Comparison of ENCODE assay signal across 1 cellular context in the genomic region with DNA sequence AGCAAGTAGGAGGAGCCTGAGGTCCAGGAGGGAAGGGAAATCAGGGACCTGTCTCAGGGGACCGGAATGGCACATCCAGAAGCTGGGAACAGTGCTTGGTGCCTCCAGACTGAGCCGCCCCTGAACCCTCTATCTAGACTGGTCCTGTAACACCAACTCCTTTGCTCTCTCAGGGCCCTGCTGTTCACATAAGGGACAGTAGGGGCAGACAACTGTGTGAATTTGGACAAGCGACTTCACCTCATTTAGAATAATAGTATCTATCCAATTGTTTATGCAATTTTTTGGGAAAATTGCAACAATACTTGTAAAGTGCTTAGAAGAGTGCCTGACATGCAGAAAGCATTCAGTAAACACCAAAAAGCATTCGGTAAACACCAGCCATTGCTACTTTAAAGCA.
TF ChIP-seq lines count a peak whose summit lies in the region.

No MANE protein-coding gene starts in this region.

TF ChIP-seq in GM12878, 131 proteins besides CTCF, POLR2A, EP300 and RAD21:
- TF ChIP-seq HDGF (IDR thresholded peaks at IDR 0.05) (no peak), TARDBP (IDR thresholded peaks at IDR 0.05; ENCODE audit: borderline replicate concordance) (no peak), ATF7 (IDR thresholded peaks at IDR 0.05; ENCODE audit: low read depth) (no peak), RBBP5 (conservative IDR thresholded peaks at IDR 0.05) (no peak), POLR2AphosphoS5 (IDR thresholded peaks at IDR 0.05; ENCODE audit: low read length) (no peak), IRF4 (IDR thresholded peaks at IDR 0.05; ENCODE audit: low read depth, low read length) (no peak), KDM1A (IDR thresholded peaks at IDR 0.05; ENCODE audit: borderline replicate concordance) (no peak), GATAD2B (conservative IDR thresholded peaks at IDR 0.05; ENCODE audit: low read depth) (no peak), CBFB (IDR thresholded peaks at IDR 0.05; ENCODE audit: low read depth) (no peak), RB1 (IDR thresholded peaks at IDR 0.05; ENCODE audit: borderline replicate concordance) (no peak), PAX8 (IDR thresholded peaks at IDR 0.05) (no peak), CBX5 (IDR thresholded peaks at IDR 0.05; ENCODE audit: low read depth) (no peak), SMC3 (IDR thresholded peaks at IDR 0.05; ENCODE audit: borderline replicate concordance, low read length) (no peak), TCF3 (IDR thresholded peaks at IDR 0.05; ENCODE audit: borderline replicate concordance, insufficient read depth, low read depth, low read length) (no peak), STAT1 (conservative IDR thresholded peaks at IDR 0.05) (no peak)
- TF ChIP-seq, protein P1, sequence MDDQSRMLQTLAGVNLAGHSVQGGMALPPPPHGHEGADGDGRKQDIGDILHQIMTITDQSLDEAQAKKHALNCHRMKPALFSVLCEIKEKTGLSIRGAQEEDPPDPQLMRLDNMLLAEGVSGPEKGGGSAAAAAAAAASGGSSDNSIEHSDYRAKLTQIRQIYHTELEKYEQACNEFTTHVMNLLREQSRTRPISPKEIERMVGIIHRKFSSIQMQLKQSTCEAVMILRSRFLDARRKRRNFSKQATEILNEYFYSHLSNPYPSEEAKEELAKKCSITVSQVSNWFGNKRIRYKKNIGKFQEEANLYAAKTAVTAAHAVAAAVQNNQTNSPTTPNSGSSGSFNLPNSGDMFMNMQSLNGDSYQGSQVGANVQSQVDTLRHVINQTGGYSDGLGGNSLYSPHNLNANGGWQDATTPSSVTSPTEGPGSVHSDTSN (IDR thresholded peaks at IDR 0.05; ENCODE audit: insufficient replicate concordance, low read depth, low read length), result no peak
- TF ChIP-seq, protein P2, sequence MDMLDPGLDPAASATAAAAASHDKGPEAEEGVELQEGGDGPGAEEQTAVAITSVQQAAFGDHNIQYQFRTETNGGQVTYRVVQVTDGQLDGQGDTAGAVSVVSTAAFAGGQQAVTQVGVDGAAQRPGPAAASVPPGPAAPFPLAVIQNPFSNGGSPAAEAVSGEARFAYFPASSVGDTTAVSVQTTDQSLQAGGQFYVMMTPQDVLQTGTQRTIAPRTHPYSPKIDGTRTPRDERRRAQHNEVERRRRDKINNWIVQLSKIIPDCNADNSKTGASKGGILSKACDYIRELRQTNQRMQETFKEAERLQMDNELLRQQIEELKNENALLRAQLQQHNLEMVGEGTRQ (IDR thresholded peaks at IDR 0.05; ENCODE audit: borderline replicate concordance, low read depth, low read length), result no peak
- TF ChIP-seq, protein P3, sequence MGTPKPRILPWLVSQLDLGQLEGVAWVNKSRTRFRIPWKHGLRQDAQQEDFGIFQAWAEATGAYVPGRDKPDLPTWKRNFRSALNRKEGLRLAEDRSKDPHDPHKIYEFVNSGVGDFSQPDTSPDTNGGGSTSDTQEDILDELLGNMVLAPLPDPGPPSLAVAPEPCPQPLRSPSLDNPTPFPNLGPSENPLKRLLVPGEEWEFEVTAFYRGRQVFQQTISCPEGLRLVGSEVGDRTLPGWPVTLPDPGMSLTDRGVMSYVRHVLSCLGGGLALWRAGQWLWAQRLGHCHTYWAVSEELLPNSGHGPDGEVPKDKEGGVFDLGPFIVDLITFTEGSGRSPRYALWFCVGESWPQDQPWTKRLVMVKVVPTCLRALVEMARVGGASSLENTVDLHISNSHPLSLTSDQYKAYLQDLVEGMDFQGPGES (IDR thresholded peaks at IDR 0.05), result no peak
- TF ChIP-seq, protein P4, sequence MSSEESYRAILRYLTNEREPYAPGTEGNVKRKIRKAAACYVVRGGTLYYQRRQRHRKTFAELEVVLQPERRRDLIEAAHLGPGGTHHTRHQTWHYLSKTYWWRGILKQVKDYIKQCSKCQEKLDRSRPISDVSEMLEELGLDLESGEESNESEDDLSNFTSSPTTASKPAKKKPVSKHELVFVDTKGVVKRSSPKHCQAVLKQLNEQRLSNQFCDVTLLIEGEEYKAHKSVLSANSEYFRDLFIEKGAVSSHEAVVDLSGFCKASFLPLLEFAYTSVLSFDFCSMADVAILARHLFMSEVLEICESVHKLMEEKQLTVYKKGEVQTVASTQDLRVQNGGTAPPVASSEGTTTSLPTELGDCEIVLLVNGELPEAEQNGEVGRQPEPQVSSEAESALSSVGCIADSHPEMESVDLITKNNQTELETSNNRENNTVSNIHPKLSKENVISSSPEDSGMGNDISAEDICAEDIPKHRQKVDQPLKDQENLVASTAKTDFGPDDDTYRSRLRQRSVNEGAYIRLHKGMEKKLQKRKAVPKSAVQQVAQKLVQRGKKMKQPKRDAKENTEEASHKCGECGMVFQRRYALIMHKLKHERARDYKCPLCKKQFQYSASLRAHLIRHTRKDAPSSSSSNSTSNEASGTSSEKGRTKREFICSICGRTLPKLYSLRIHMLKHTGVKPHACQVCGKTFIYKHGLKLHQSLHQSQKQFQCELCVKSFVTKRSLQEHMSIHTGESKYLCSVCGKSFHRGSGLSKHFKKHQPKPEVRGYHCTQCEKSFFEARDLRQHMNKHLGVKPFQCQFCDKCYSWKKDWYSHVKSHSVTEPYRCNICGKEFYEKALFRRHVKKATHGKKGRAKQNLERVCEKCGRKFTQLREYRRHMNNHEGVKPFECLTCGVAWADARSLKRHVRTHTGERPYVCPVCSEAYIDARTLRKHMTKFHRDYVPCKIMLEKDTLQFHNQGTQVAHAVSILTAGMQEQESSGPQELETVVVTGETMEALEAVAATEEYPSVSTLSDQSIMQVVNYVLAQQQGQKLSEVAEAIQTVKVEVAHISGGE (CRISPR knock-in tag; IDR thresholded peaks at IDR 0.05), result no peak
- TF ChIP-seq, protein P5, sequence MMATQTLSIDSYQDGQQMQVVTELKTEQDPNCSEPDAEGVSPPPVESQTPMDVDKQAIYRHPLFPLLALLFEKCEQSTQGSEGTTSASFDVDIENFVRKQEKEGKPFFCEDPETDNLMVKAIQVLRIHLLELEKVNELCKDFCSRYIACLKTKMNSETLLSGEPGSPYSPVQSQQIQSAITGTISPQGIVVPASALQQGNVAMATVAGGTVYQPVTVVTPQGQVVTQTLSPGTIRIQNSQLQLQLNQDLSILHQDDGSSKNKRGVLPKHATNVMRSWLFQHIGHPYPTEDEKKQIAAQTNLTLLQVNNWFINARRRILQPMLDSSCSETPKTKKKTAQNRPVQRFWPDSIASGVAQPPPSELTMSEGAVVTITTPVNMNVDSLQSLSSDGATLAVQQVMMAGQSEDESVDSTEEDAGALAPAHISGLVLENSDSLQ (IDR thresholded peaks at IDR 0.05), result no peak
